Comparison of ENCODE assay signal across 1 cellular context in the genomic region with DNA sequence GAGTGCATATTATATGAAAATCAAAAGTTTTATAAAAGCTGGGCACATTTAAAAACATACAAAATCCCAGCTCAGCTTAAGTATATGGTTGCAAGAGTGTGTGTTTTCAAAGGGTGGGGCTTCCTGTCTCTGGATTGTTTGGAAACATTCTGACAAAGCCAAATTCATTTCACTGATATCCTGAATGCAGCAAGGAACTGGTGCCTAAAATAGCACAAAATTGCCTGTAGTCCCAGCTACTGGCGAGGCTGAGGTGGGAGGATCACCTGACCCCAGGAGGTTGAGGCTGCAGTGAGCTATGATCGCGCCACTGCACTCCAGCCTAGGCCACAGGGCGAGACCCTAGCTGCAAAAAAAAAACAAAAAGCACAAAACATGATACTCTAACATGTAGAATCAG.
TF ChIP-seq lines count a peak whose summit lies in the region.

No MANE protein-coding gene starts in this region.

TF ChIP-seq in SK-N-SH treated with all-trans-retinoic acid at 6 μM for 48 hours, 23 proteins besides CTCF, POLR2A, EP300 and RAD21 (continued from another document):
- TF ChIP-seq PATZ1 (CRISPR knock-in tag; IDR thresholded peaks at IDR 0.05; ENCODE audit: borderline replicate concordance) (no peak), ZNF70 (CRISPR knock-in tag; IDR thresholded peaks at IDR 0.05) (no peak)
